ENCODE assay signal across 13 cellular contexts in genomic region chr6:69789573-69789972, GRCh38.
DNase-seq lines count a peak whose midpoint lies in the region; ATAC-seq and TF ChIP-seq lines count a peak whose summit lies in the region.
"Had no signal": no experiment of that assay in that cellular context is flagged by ENCODE, and none has a peak within 500 bp of the region (broad histone marks: within the 10 kb centered on the region; RNA-seq: fewer than 3 reads in every experiment).

No MANE protein-coding gene starts in this region.

- H3K9me2 ChIP-seq in DOHH2 (replicated peaks; ENCODE audit: control insufficient read depth, low read length) = no peaks in the 10 kb centered on the region

- peak; percentile 31 for ATAC-seq in GM19397 (IDR thresholded peaks at IDR 0.05; ENCODE audit: unreplicated experiment)
- ATAC-seq in HG03175 (IDR thresholded peaks at IDR 0.05; ENCODE audit: unreplicated experiment) = peak; percentile 39
- ATAC-seq in HG03196 (IDR thresholded peaks at IDR 0.05; ENCODE audit: unreplicated experiment) = no peak

- no peaks in the 10 kb centered on the region for H3K27me3 ChIP-seq in DOHH2 (ENCODE audit: control insufficient read depth, low read length)
- H3K27me3 ChIP-seq: colonic mucosa had no signal

- no peak overlapping the region for H3K27ac ChIP-seq in DOHH2 (ENCODE audit: low read depth, low read length)
- peak overlapping the region; percentile 40; the same call in 1 of the 2 replicates for H3K27ac ChIP-seq in SK-N-MC
- H3K27ac ChIP-seq: colonic mucosa, epithelial cell of prostate had no signal

- H3K9ac ChIP-seq in SK-N-MC (ENCODE audit: insufficient read length) = no peak overlapping the region

- TF ChIP-seq CTCF in DOHH2 (IDR thresholded peaks at IDR 0.05; ENCODE audit: low read depth, low read length, poor library complexity, severe bottlenecking) = no peak

- peaks cover 36% of the 10 kb centered on the region for H3K4me1 ChIP-seq in DOHH2 (ENCODE audit: control insufficient read depth, low read length)
- H3K4me1 ChIP-seq: colonic mucosa had no signal

- no peak overlapping the region for H3K4me3 ChIP-seq in DOHH2 (ENCODE audit: low read length)
- no peak overlapping the region for H3K4me3 ChIP-seq in SK-N-MC
- H3K4me3 ChIP-seq: colonic mucosa had no signal

- no peaks in the 10 kb centered on the region for H3F3A ChIP-seq in DOHH2 (ENCODE audit: control insufficient read depth, insufficient read depth)

- peak overlapping the region; percentile 32 for H3K4me2 ChIP-seq in DOHH2 (ENCODE audit: low read length)

- H3K36me3 ChIP-seq in DOHH2 (ENCODE audit: control insufficient read depth, low read length) (peaks cover 28% of the 10 kb centered on the region), SK-N-MC (ENCODE audit: insufficient read depth, low read length) (peaks cover 29% of the 10 kb centered on the region)
- H3K36me3 ChIP-seq: colonic mucosa had no signal

- H4K20me1 ChIP-seq in DOHH2 (ENCODE audit: control insufficient read depth, insufficient read depth, low read depth, low read length) = no peaks in the 10 kb centered on the region

- DNase-seq in SK-N-MC (ENCODE audit: low read depth, low spot score) (no peak), NCI-H2196 (lab: John Stamatoyannopoulos, UW; ENCODE audit: unreplicated experiment) (no peak), NCI-H1417 treated with DMSO at 0.1 percent for 48 hours (lab: John Stamatoyannopoulos, UW) (no peak)
- no peak for DNase-seq in activated CD8-positive, alpha-beta memory T cell treated with anti-CD3 and anti-CD28 coated beads, Interleukin-2, amount 50 U/mL, for 4 hours
- DNase-seq: colonic mucosa; kidney; NCI-H2171 treated with DMSO at 0.1 percent for 48 hours; stimulated activated CD4-positive, alpha-beta T cell treated with anti-CD3 and anti-CD28 coated beads, Interleukin-12 subunit alpha, Interleukin-12 subunit beta, amount 100 ng/mL, for 4 hours had no signal

- H3K9me3 ChIP-seq in DOHH2 (ENCODE audit: control insufficient read depth, insufficient read depth, low read length) (no peaks in the 10 kb centered on the region), SK-N-MC (ENCODE audit: low read depth, low read length) (no peaks in the 10 kb centered on the region)
- H3K9me3 ChIP-seq: colonic mucosa had no signal

- H3K79me2 ChIP-seq in DOHH2 (ENCODE audit: control insufficient read depth, low read length) = peaks cover 73% of the 10 kb centered on the region
